In genomic region chr10:5038703-5039102, GRCh38 we compare ENCODE assay signal across 21 cellular contexts. TPM values are rescaled to one million over a fixed set of nuclear protein-coding genes. Genes with fewer than 3 reads are reported as not detected.
DNase-seq lines count a peak whose midpoint lies in the region; ATAC-seq and TF ChIP-seq lines count a peak whose summit lies in the region.
"Had no signal": no experiment of that assay in that cellular context is flagged by ENCODE, and none has a peak within 500 bp of the region (broad histone marks: within the 10 kb centered on the region; RNA-seq: fewer than 3 reads in every experiment).

No MANE protein-coding gene starts in this region.

- CTCF ChIA-PET in MCF 10A (lab: Yijun Ruan, JAX) (no interaction called here), mammary epithelial cell (lab: Charles Lee; ENCODE audit: low non-redundant PET) (no interaction called here), SK-N-SH (lab: Yijun Ruan, JAX) (no interaction called here)
- CTCF ChIA-PET in activated CD8-positive, alpha-beta T cell treated with anti-CD3 and anti-CD28 coated beads for 36 hours (lab: Charles Lee) = no interaction called here

- H3K36me3 Mint-ChIP-seq in MCF 10A (ENCODE audit: insufficient read depth, unreplicated experiment) = no peaks in the 10 kb centered on the region
- H3K36me3 Mint-ChIP-seq in activated CD8-positive, alpha-beta T cell treated with anti-CD3 and anti-CD28 coated beads for 36 hours (ENCODE audit: low read depth) = peaks cover 5% of the 10 kb centered on the region
- H3K36me3 Mint-ChIP-seq: IgD-negative memory B cell had no signal

- H3K9ac ChIP-seq in mammary epithelial cell (ENCODE audit: insufficient read depth, low read length) (no peak overlapping the region), SK-N-SH (no peak overlapping the region)
- H3K9ac ChIP-seq: BLaER1 treated with 17β-estradiol and CSF1 and Interleukin-3, amounts not matched to agents 10 nM and 100 nM had no signal

- H4K20me1 ChIP-seq in mammary epithelial cell (ENCODE audit: insufficient read depth, low read length) (no peaks in the 10 kb centered on the region), SK-N-SH (ENCODE audit: insufficient read depth) (no peaks in the 10 kb centered on the region)
- H4K20me1 ChIP-seq: BLaER1 treated with 17β-estradiol and CSF1 and Interleukin-3, amounts not matched to agents 10 nM and 100 nM had no signal

- H3K4me3 Mint-ChIP-seq in MCF 10A (ENCODE audit: unreplicated experiment) = no peak overlapping the region
- H3K4me3 Mint-ChIP-seq in activated CD8-positive, alpha-beta T cell treated with anti-CD3 and anti-CD28 coated beads for 36 hours = no peak overlapping the region
- H3K4me3 Mint-ChIP-seq: CD8-positive, alpha-beta T cell; H9; IgD-negative memory B cell had no signal

- no peaks in the 10 kb centered on the region for H3K27me3 ChIP-seq in mammary epithelial cell (ENCODE audit: insufficient read depth, low read length)
- no peaks in the 10 kb centered on the region for H3K27me3 ChIP-seq in SK-N-SH (ENCODE audit: insufficient read depth)
- H3K27me3 ChIP-seq: BLaER1 treated with 17β-estradiol and CSF1 and Interleukin-3, amounts not matched to agents 10 nM and 100 nM had no signal

- no peaks in the 10 kb centered on the region for H3K9me2 ChIP-seq in SK-N-SH

- H3K27me3 Mint-ChIP-seq in MCF 10A (ENCODE audit: insufficient read depth, unreplicated experiment) = no peaks in the 10 kb centered on the region
- H3K27me3 Mint-ChIP-seq in activated CD8-positive, alpha-beta T cell treated with anti-CD3 and anti-CD28 coated beads for 36 hours = peaks cover 2% of the 10 kb centered on the region
- H3K27me3 Mint-ChIP-seq: IgD-negative memory B cell had no signal

- peaks cover 4% of the 10 kb centered on the region for H3K4me1 ChIP-seq in mammary epithelial cell (ENCODE audit: insufficient read depth, low read length)
- no peaks in the 10 kb centered on the region; a peak in 2 of 4 replicates for H3K4me1 ChIP-seq in SK-N-SH (ENCODE audit: control insufficient read depth in 1 of 2, insufficient read depth in 2 of 2, low read depth in 1 of 2, low read length in 1 of 2)

- no peak overlapping the region for H3K4me3 ChIP-seq in mammary epithelial cell (replicated peaks in 1 of 3; ENCODE audit: insufficient read depth in 1 of 3, low read depth in 2 of 3, low read length in 3 of 3)
- no peak overlapping the region for H3K4me3 ChIP-seq in choroid plexus epithelial cell (ENCODE audit: low read depth, low read length)
- H3K4me3 ChIP-seq in fibroblast of villous mesenchyme (ENCODE audit: low read depth, low read length) = no peak overlapping the region
- no peak overlapping the region for H3K4me3 ChIP-seq in SK-N-SH (ENCODE audit: low read depth in 2 of 2, low read length in 1 of 2)
- H3K4me3 ChIP-seq: BLaER1 treated with 17β-estradiol and CSF1 and Interleukin-3, amounts not matched to agents 10 nM and 100 nM; SK-N-MC had no signal

- DNase-seq in MCF 10A (ENCODE audit: unreplicated experiment) (peak; percentile 38), mammary epithelial cell (no peak), choroid plexus epithelial cell (ENCODE audit: low read depth) (peak; percentile 49), fibroblast of villous mesenchyme (ENCODE audit: low read depth) (peak; percentile 65), DMS 273 (lab: John Stamatoyannopoulos, UW; ENCODE audit: unreplicated experiment) (no peak), DMS79 treated with DMSO at 0.1 percent for 48 hours (lab: John Stamatoyannopoulos, UW) (no peak), SK-N-SH (no peak)
- DNase-seq in activated CD8-positive, alpha-beta T cell treated with anti-CD3 and anti-CD28 coated beads for 36 hours = no peak
- DNase-seq: CD8-positive, alpha-beta T cell; DMS79; H9; Kasumi-1; MM.1S; NCI-H1092; NCI-H1436 treated with DMSO at 0.1 percent for 48 hours; NCI-H2029; Right ventricle myocardium superior had no signal

- no peak overlapping the region for H3K27ac Mint-ChIP-seq in MCF 10A (ENCODE audit: low read depth, unreplicated experiment)
- H3K27ac Mint-ChIP-seq in activated CD8-positive, alpha-beta T cell treated with anti-CD3 and anti-CD28 coated beads for 36 hours = no peak overlapping the region
- H3K27ac Mint-ChIP-seq: CD8-positive, alpha-beta T cell; H9; IgD-negative memory B cell had no signal

- BruUV-seq in MCF 10A (replicated peaks; lab: Mats Ljungman, UMichigan) (no TSS peak), mammary epithelial cell (replicated peaks; lab: Mats Ljungman, UMichigan) (no TSS peak)

- POLR2A ChIA-PET in MCF 10A (lab: Yijun Ruan, JAX) (no interaction called here), SK-N-SH (lab: Yijun Ruan, JAX) (no interaction called here)
- POLR2A ChIA-PET in activated CD8-positive, alpha-beta T cell treated with anti-CD3 and anti-CD28 coated beads for 36 hours (lab: Charles Lee) = no interaction called here

- ATAC-seq in activated CD8-positive, alpha-beta T cell treated with anti-CD3 and anti-CD28 coated beads for 36 hours = no peak
- ATAC-seq: CD8-positive, alpha-beta T cell had no signal

- 86% methylated on average over 1 of the region's 1 CpG for WGBS in mammary epithelial cell (ENCODE audit: low coverage, missing lambda C conversion rate)
- WGBS in SK-N-SH (ENCODE audit: low lambda C conversion rate) = 4% methylated on average over 1 of the region's 1 CpG

- H3K36me3 ChIP-seq in mammary epithelial cell (ENCODE audit: insufficient read depth, low read length) (no peaks in the 10 kb centered on the region), SK-N-SH (replicated peaks in 1 of 2; ENCODE audit: control insufficient read depth in 1 of 2, insufficient read depth in 2 of 2, low read length in 1 of 2) (no peaks in the 10 kb centered on the region)
- H3K36me3 ChIP-seq: BLaER1 treated with 17β-estradiol and CSF1 and Interleukin-3, amounts not matched to agents 10 nM and 100 nM had no signal

- no peaks in the 10 kb centered on the region for H3K9me3 ChIP-seq in mammary epithelial cell (replicated peaks; ENCODE audit: insufficient read depth, low read length)
- H3K9me3 ChIP-seq in SK-N-SH = no peaks in the 10 kb centered on the region

- in situ Hi-C loops in mammary epithelial cell (cut with MboI; ENCODE audit: low sequenced_read_pairs in 2 of 2) = no loop called here

- dilution Hi-C loops in mammary epithelial cell (cut with HindIII; ENCODE audit: low sequenced_read_pairs) = no loop called here

- no peak overlapping the region for H3K27ac ChIP-seq in mammary epithelial cell (ENCODE audit: insufficient read depth, low read depth, low read length)
- no peak overlapping the region for H3K27ac ChIP-seq in SK-N-SH (ENCODE audit: low read depth in 2 of 2, low read length in 1 of 2)
- H3K27ac ChIP-seq: 22Rv1; BLaER1 treated with 17β-estradiol and CSF1 and Interleukin-3, amounts not matched to agents 10 nM and 100 nM; SK-N-MC had no signal

- H3K4me2 ChIP-seq in mammary epithelial cell (ENCODE audit: insufficient read depth, low read depth, low read length) (no peak overlapping the region), SK-N-SH (no peak overlapping the region)
- H3K4me2 ChIP-seq: BLaER1 treated with 17β-estradiol and CSF1 and Interleukin-3, amounts not matched to agents 10 nM and 100 nM had no signal

- H3K79me2 ChIP-seq in mammary epithelial cell (ENCODE audit: insufficient read depth, low read length) (no peaks in the 10 kb centered on the region), SK-N-SH (ENCODE audit: insufficient read depth) (no peaks in the 10 kb centered on the region)

- TF ChIP-seq EP300 in SK-N-SH (IDR thresholded peaks at IDR 0.05; ENCODE audit: borderline replicate concordance in 1 of 2, low read depth in 1 of 2, low read length in 1 of 2) = no peak

- H2AFZ ChIP-seq in mammary epithelial cell (ENCODE audit: low read depth, low read length) = no peak overlapping the region
- no peak overlapping the region for H2AFZ ChIP-seq in SK-N-SH (ENCODE audit: low read depth)

- TF ChIP-seq CTCF in MCF 10A (IDR thresholded peaks at IDR 0.05; ENCODE audit: unreplicated experiment) = no peak
- no peak for TF ChIP-seq CTCF in mammary epithelial cell (conservative IDR thresholded peaks at IDR 0.05 in 1 of 2, IDR thresholded peaks at IDR 0.05 in 1 of 2; ENCODE audit: extremely low read depth in 1 of 2, insufficient read depth in 1 of 2, low read depth in 1 of 2, low read length in 2 of 2)
- no peak for TF ChIP-seq CTCF in choroid plexus epithelial cell (conservative IDR thresholded peaks at IDR 0.05; ENCODE audit: low read depth, low read length)
- no peak for TF ChIP-seq CTCF in fibroblast of villous mesenchyme (IDR thresholded peaks at IDR 0.05; ENCODE audit: insufficient read depth, low read depth, low read length)
- TF ChIP-seq CTCF in activated CD8-positive, alpha-beta T cell treated with anti-CD3 and anti-CD28 coated beads for 36 hours (IDR thresholded peaks at IDR 0.05) = no peak
- TF ChIP-seq CTCF in SK-N-SH (IDR thresholded peaks at IDR 0.05) = no peak

- intact Hi-C loops in MCF 10A (cut with micrococcal nuclease) (no loop called here), mammary epithelial cell (cut with micrococcal nuclease) (no loop called here)
- intact Hi-C loops in activated CD8-positive, alpha-beta T cell treated with anti-CD3 and anti-CD28 coated beads for 36 hours (cut with micrococcal nuclease) = no loop called here

- no peaks in the 10 kb centered on the region for H3F3A ChIP-seq in SK-N-SH (replicated peaks; ENCODE audit: insufficient read depth)

- TF ChIP-seq RAD21 in SK-N-SH (IDR thresholded peaks at IDR 0.05; ENCODE audit: low read length) = no peak

- H3K4me1 Mint-ChIP-seq in MCF 10A (ENCODE audit: insufficient read depth, unreplicated experiment) = peaks cover 23% of the 10 kb centered on the region
- no peaks in the 10 kb centered on the region for H3K4me1 Mint-ChIP-seq in activated CD8-positive, alpha-beta T cell treated with anti-CD3 and anti-CD28 coated beads for 36 hours (ENCODE audit: low read depth)

- peaks cover 6% of the 10 kb centered on the region for H3K9me3 Mint-ChIP-seq in MCF 10A (ENCODE audit: unreplicated experiment)
- H3K9me3 Mint-ChIP-seq in activated CD8-positive, alpha-beta T cell treated with anti-CD3 and anti-CD28 coated beads for 36 hours = peaks cover 13% of the 10 kb centered on the region

RNA-seq across cellular contexts. Expression of gene AKR1C2, which starts 35.0 kb away (rescaled TPM):
- total RNA-seq in MCF 10A (2022) (19.7 and 21.1 TPM in 2 replicates), mammary epithelial cell (10 to 100 TPM; 19.7 to 28.0 TPM), fibroblast of villous mesenchyme (1.6 and 5.2 TPM in 2 replicates)
- polyA plus RNA-seq in mammary epithelial cell (40.3 TPM), SK-N-SH (2012; rRNA removed) (not detected in 2 replicates)
- polyA minus RNA-seq in mammary epithelial cell = 22.8 TPM
- not detected for total RNA-seq in activated CD8-positive, alpha-beta T cell treated with anti-CD3 and anti-CD28 coated beads for 36 hours
- polyA plus RNA-seq in SK-N-SH (2012; cell fraction: cytosol; rRNA removed) = 0.06 TPM in 1 of 2 replicates, not detected in the other
- polyA plus RNA-seq in SK-N-SH (2012; cell fraction: nucleus; rRNA removed) = 0.07 TPM in 1 of 2 replicates, not detected in the other
- total RNA-seq: CD8-positive, alpha-beta T cell had no signal
- polyA plus RNA-seq: IgD-negative memory B cell had no signal

RNA-seq across cellular contexts. Expression of gene AKR1C3, which starts 55.5 kb away (rescaled TPM):
- total RNA-seq in MCF 10A (2022) (22.0 and 22.9 TPM in 2 replicates), mammary epithelial cell (10 to 100 TPM; 18.8 to 50.7 TPM), fibroblast of villous mesenchyme (5.8 and 16.4 TPM in 2 replicates)
- polyA plus RNA-seq in mammary epithelial cell (54.6 TPM), SK-N-SH (2012; rRNA removed) (0.28 and 0.70 TPM in 2 replicates)
- polyA minus RNA-seq in mammary epithelial cell = 55.8 TPM
- under 1 TPM in 1 of 2 experiments, not detected in 1; 0.29 TPM for total RNA-seq in activated CD8-positive, alpha-beta T cell treated with anti-CD3 and anti-CD28 coated beads for 36 hours
- polyA plus RNA-seq in SK-N-SH (2012; cell fraction: cytosol; rRNA removed) = 0.67 and 0.70 TPM in 2 replicates
- 0.79 and 0.95 TPM in 2 replicates for polyA plus RNA-seq in SK-N-SH (2012; cell fraction: nucleus; rRNA removed)

Comparison
In these comparisons a context has a peak if more than half of its experiments do, and no peak if none do; other contexts are left out.
1. DNase-seq: peak in MCF 10A (single experiment), choroid plexus epithelial cell (single experiment) and fibroblast of villous mesenchyme (single experiment); none in mammary epithelial cell (single experiment), activated CD8-positive, alpha-beta T cell treated with anti-CD3 and anti-CD28 coated beads for 36 hours (single experiment), DMS 273 (single experiment), DMS79 treated with DMSO at 0.1 percent for 48 hours (single experiment) and SK-N-SH (single experiment).